ENCODE assay signal across 28 cellular contexts in genomic region chr17:1160591-1161041, GRCh38. TPM values are rescaled to one million over a fixed set of nuclear protein-coding genes. Genes with fewer than 3 reads are reported as not detected.
DNase-seq lines count a peak whose midpoint lies in the region; ATAC-seq, FAIRE-seq and TF ChIP-seq lines count a peak whose summit lies in the region.
"Had no signal": no experiment of that assay in that cellular context is flagged by ENCODE, and none has a peak within 500 bp of the region (broad histone marks: within the 10 kb centered on the region; RNA-seq: fewer than 3 reads in every experiment).

No MANE protein-coding gene starts in this region.

- no peaks in the 10 kb centered on the region; the same call in 1 of the 2 replicates for H4K20me1 ChIP-seq in K562 (replicated peaks; ENCODE audit: control insufficient read depth, insufficient read depth, low read length)
- no peaks in the 10 kb centered on the region; the same call in 1 of the 2 replicates for H4K20me1 ChIP-seq in OCI-LY7 (ENCODE audit: insufficient read depth, low read length)

- POLR2A ChIA-PET in K562 (lab: Yijun Ruan, JAX) (interaction anchor here (0.6 to 0.7 kb wide), 2 partner anchors 12 to 295 kb away, joined by 3 read pairs; partner anchors contain the start of gene CRK), OCI-LY7 (lab: Charles Lee) (interaction anchor here (0.6 kb wide), 1 partner anchor 218 kb away, joined by 3 read pairs; no protein-coding TSS in a partner anchor)

- intact Hi-C loops in K562 (cut with micrococcal nuclease): no loop called here
- intact Hi-C loops in OCI-LY7 (cut with micrococcal nuclease; ENCODE audit: unreplicated experiment): no loop called here

- H2AFZ ChIP-seq in K562 (ENCODE audit: low read depth, low read length) (no peak overlapping the region), OCI-LY7 (ENCODE audit: low read length) (no peak overlapping the region)

- H3K4me1 ChIP-seq in K562 (replicated peaks in 1 of 2; ENCODE audit: control insufficient read depth in 2 of 2, insufficient read depth in 2 of 2, low read length in 2 of 2) (0 out of 5 replicates have a peak, but pooled peaks cover 0 to 3% of the 10 kb centered on the region in 2 experiments), iPS-20b (ENCODE audit: insufficient read depth, low read length) (no peaks in the 10 kb centered on the region), OCI-LY7 (ENCODE audit: insufficient read depth, low read length, poor library complexity, severe bottlenecking) (peaks cover 11% of the 10 kb centered on the region)
- H3K4me1 ChIP-seq: breast epithelium, colonic mucosa had no signal

- H3K36me3 ChIP-seq in K562 (ENCODE audit: control insufficient read depth, insufficient read depth, low read length): no peaks in the 10 kb centered on the region
- H3K36me3 ChIP-seq in iPS-20b (ENCODE audit: insufficient read depth, low read depth, low read length): no peaks in the 10 kb centered on the region
- H3K36me3 ChIP-seq in OCI-LY7 (ENCODE audit: insufficient read depth, low read length): peaks cover 39% of the 10 kb centered on the region
- H3K36me3 ChIP-seq: breast epithelium, colonic mucosa, esophagus squamous epithelium, HAP-1 had no signal

- in situ Hi-C loops in K562 (cut with MboI): no loop called here
- in situ Hi-C loops in G401 (cut with HindIII; ENCODE audit: low sequenced_read_pairs): no loop called here

- ATAC-seq in K562: peak; percentile 38; the same call in 1 of the 3 replicates
- ATAC-seq: gastroesophageal sphincter, left lung had no signal

- CTCF ChIA-PET in K562 (lab: Yijun Ruan, JAX; ENCODE audit: low intra/inter-chr PET ratio): no interaction called here
- CTCF ChIA-PET in OCI-LY7 (lab: Charles Lee; ENCODE audit: unreplicated experiment): no interaction called here

- no peak for FAIRE-seq in K562 (lab: Jason Lieb, UNC)
- FAIRE-seq: A204.1 had no signal

- no peak for TF ChIP-seq RAD21 in K562 (CRISPR knock-in tag; conservative IDR thresholded peaks at IDR 0.05 in 1 of 2, IDR thresholded peaks at IDR 0.05 in 1 of 2)

- no peak for TF ChIP-seq EP300 in K562 (IDR thresholded peaks at IDR 0.05; ENCODE audit: low read length)

- no peak overlapping the region for H3K4me3 ChIP-seq in K562
- peak overlapping the region; percentile 64; the same call in 1 of the 2 replicates for H3K4me3 ChIP-seq in iPS-20b (ENCODE audit: low read length)
- H3K4me3 ChIP-seq in OCI-LY7 (ENCODE audit: low read depth, low read length, poor library complexity, severe bottlenecking): no peak overlapping the region
- H3K4me3 ChIP-seq: breast epithelium, colonic mucosa, esophagus squamous epithelium, gastroesophageal sphincter, HAP-1, left lung, skin epidermis, upper lobe of left lung had no signal

- WGBS in K562 (ENCODE audit: insufficient coverage, low coverage, missing lambda C conversion rate): 0% methylated on average over 19 of the region's 28 CpGs

- H3K9me3 ChIP-seq in K562 (replicated peaks; ENCODE audit: control insufficient read depth, insufficient read depth, low read depth, low read length) (no peaks in the 10 kb centered on the region), iPS-20b (ENCODE audit: insufficient read depth, low read depth, low read length) (no peaks in the 10 kb centered on the region), OCI-LY7 (ENCODE audit: low read length) (no peaks in the 10 kb centered on the region)
- H3K9me3 ChIP-seq: breast epithelium, colonic mucosa, esophagus squamous epithelium, gastroesophageal sphincter, HAP-1, left lung, SK-N-SH, upper lobe of left lung had no signal

- BruUV-seq in K562 (replicated peaks; lab: Mats Ljungman, UMichigan) (no TSS peak), OCI-LY7 (replicated peaks; lab: Mats Ljungman, UMichigan) (no TSS peak)

- H3K27ac ChIP-seq in K562 (ENCODE audit: extremely low read depth, low read depth, low read length) (no peak overlapping the region), iPS-20b (ENCODE audit: low read length) (no peak overlapping the region), temporal lobe (ENCODE audit: low read depth, low read length) (peak overlapping the region; percentile 4), OCI-LY7 (ENCODE audit: low read depth, low read length, poor library complexity, severe bottlenecking) (no peak overlapping the region)
- H3K27ac ChIP-seq: breast epithelium, colonic mucosa, esophagus squamous epithelium, gastroesophageal sphincter, left lung, RWPE1, skin epidermis, upper lobe of left lung had no signal

- H3K9ac ChIP-seq in K562 (ENCODE audit: insufficient read depth in 1 of 2, low read depth in 2 of 2, low read length in 2 of 2): no peak overlapping the region
- H3K9ac ChIP-seq in iPS-20b (ENCODE audit: low read depth, low read length): no peak overlapping the region; the same call in 1 of the 2 replicates
- H3K9ac ChIP-seq: SK-N-SH had no signal

- H3K79me2 ChIP-seq in K562 (ENCODE audit: control insufficient read depth, insufficient read depth, low read length): no peaks in the 10 kb centered on the region
- H3K79me2 ChIP-seq in OCI-LY7 (ENCODE audit: insufficient read depth, low read depth, low read length): peaks cover 49% of the 10 kb centered on the region

- DNase-seq in NCI-H2171 treated with DMSO at 0.1 percent for 48 hours (lab: John Stamatoyannopoulos, UW): peak; percentile 21
- no peak for DNase-seq in NCI-H2171 (lab: John Stamatoyannopoulos, UW)
- DNase-seq in K562 (ENCODE audit: extremely low read depth in 1 of 4, low spot score in 3 of 4): no peak
- DNase-seq in G401 (ENCODE audit: low spot score): no peak
- no peak for DNase-seq in OCI-LY7 (ENCODE audit: low spot score)
- no peak for DNase-seq in NCI-H510A (lab: John Stamatoyannopoulos, UW)
- DNase-seq: activated CD4-positive, alpha-beta T cell treated with anti-CD3 and anti-CD28 coated beads for 48 hours; activated naive CD4-positive, alpha-beta T cell treated with anti-CD3 and anti-CD28 coated beads for 36 hours; activated T-cell treated with anti-CD3 and anti-CD28 coated beads, Interleukin-2, amount 50 U/mL, for 48 hours; colonic mucosa; esophagus squamous epithelium; naive B cell; NCI-H1417; NCI-H2107; NCI-H526; occipital lobe; SK-N-SH; T-helper 2 cell; upper lobe of left lung had no signal

- no peaks in the 10 kb centered on the region for H3K9me2 ChIP-seq in OCI-LY7 (ENCODE audit: insufficient read depth, low read length)
- H3K9me2 ChIP-seq: SK-N-SH had no signal

- no peak for TF ChIP-seq POLR2A in K562 (conservative IDR thresholded peaks at IDR 0.05)

- peaks cover 4 to 58% of the 10 kb centered on the region in 2 experiments for H3K27me3 ChIP-seq in K562 (ENCODE audit: control insufficient read depth in 2 of 2, insufficient read depth in 2 of 2, low read length in 2 of 2)
- peaks cover 12% of the 10 kb centered on the region; the same call in 1 of the 2 replicates for H3K27me3 ChIP-seq in iPS-20b (ENCODE audit: insufficient read depth, low read length)
- H3K27me3 ChIP-seq: breast epithelium, colonic mucosa, esophagus squamous epithelium, gastroesophageal sphincter, left lung, upper lobe of left lung had no signal

- TF ChIP-seq CTCF in K562 (IDR thresholded peaks at IDR 0.05 in 2 of 3, conservative IDR thresholded peaks at IDR 0.05 in 1 of 3; ENCODE audit: insufficient read depth in 2 of 3, low read depth in 1 of 3, low read length in 3 of 3) (no peak), OCI-LY7 (conservative IDR thresholded peaks at IDR 0.05; ENCODE audit: low read length) (no peak)

- no peaks in the 10 kb centered on the region for H3K9me1 ChIP-seq in K562 (ENCODE audit: control insufficient read depth, insufficient read depth, low read length)

- H3K4me2 ChIP-seq in K562 (ENCODE audit: insufficient read depth, low read length): no peak overlapping the region
- H3K4me2 ChIP-seq in OCI-LY7 (ENCODE audit: low read length): no peak overlapping the region
- H3K4me2 ChIP-seq: SK-N-SH had no signal

TF ChIP-seq in K562, 482 proteins besides CTCF, POLR2A, EP300 and RAD21 (continues in another document):
- TF ChIP-seq CBX8 (IDR thresholded peaks at IDR 0.05; ENCODE audit: borderline replicate concordance, extremely low read depth, low read depth, low read length, poor library complexity, severe bottlenecking) (no peak), ZBED1 (IDR thresholded peaks at IDR 0.05) (no peak)
- TF ChIP-seq, protein P1, sequence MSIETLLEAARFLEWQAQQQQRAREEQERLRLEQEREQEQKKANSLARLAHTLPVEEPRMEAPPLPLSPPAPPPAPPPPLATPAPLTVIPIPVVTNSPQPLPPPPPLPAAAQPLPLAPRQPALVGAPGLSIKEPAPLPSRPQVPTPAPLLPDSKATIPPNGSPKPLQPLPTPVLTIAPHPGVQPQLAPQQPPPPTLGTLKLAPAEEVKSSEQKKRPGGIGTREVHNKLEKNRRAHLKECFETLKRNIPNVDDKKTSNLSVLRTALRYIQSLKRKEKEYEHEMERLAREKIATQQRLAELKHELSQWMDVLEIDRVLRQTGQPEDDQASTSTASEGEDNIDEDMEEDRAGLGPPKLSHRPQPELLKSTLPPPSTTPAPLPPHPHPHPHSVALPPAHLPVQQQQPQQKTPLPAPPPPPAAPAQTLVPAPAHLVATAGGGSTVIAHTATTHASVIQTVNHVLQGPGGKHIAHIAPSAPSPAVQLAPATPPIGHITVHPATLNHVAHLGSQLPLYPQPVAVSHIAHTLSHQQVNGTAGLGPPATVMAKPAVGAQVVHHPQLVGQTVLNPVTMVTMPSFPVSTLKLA (conservative IDR thresholded peaks at IDR 0.05): no peak

RNA-seq across cellular contexts. Expression of gene ABR, which starts 19.2 kb away (rescaled TPM):
- total RNA-seq in K562 (2011; cell fraction: chromatin; rRNA removed; ENCODE audit: low replicate concordance): 2.1 and 13.3 TPM in 2 replicates
- 1.7 and 2.3 TPM in 2 replicates for total RNA-seq in K562 (2011; cell fraction: nucleolus; rRNA removed)
- 1.9 and 3.4 TPM in 2 replicates for total RNA-seq in K562 (2011; cell fraction: nucleoplasm; rRNA removed)
- total RNA-seq in K562 (2014; rRNA removed) (0.24 and 0.32 TPM in 2 replicates), K562 (2014; rRNA removed; fragmentation: Illumina TruSeq; extraction: Trizol) (0.69 and 0.77 TPM in 2 replicates), K562 (2015; rRNA removed; fragmentation: Illumina TruSeq; extraction: Trizol) (0.19 and 0.29 TPM in 2 replicates), K562 (2021) (1.6 and 1.8 TPM in 2 replicates), temporal lobe (117 TPM), OCI-LY7 (2022) (181 and 199 TPM in 2 replicates)
- polyA plus RNA-seq in K562 (2011; rRNA removed) (0.68 and 0.69 TPM in 2 replicates), K562 (2014; fragmentation: Illumina TruSeq; extraction: Trizol) (0.43 and 0.71 TPM in 2 replicates), K562 (2014; fragmentation: Nextera tagmentation; extraction: Ambion mirVana) (under 1 TPM in 1 of 2 experiments, not detected in 1; 0.11 TPM), K562 (2014; rRNA removed) (0.07 and 0.74 TPM in 2 replicates)
- polyA plus RNA-seq in K562 (2011; cell fraction: cytosol; rRNA removed): 1.7 TPM in 2 replicates
- polyA plus RNA-seq in K562 (2011; cell fraction: nucleus; rRNA removed): 2.2 and 2.4 TPM in 2 replicates
- polyA plus RNA-seq in K562 (2012): 0.77 and 2.6 TPM in 2 replicates
- polyA minus RNA-seq in K562 (2011; rRNA and poly(A)+ RNA removed): 0.66 and 1.0 TPM in 2 replicates
- polyA minus RNA-seq in K562 (2011; cell fraction: cytosol; rRNA and poly(A)+ RNA removed): 1.5 and 5.5 TPM in 2 replicates
- 1.2 and 3.4 TPM in 2 replicates for polyA minus RNA-seq in K562 (2011; cell fraction: nucleus; rRNA and poly(A)+ RNA removed)
- total RNA-seq in G401 (2014; rRNA removed; shearing (Covaris generic)): 118 and 128 TPM in 2 replicates
- 153 and 164 TPM in 2 replicates for total RNA-seq in OCI-LY7 (2014; rRNA removed; shearing (Covaris generic))
